8 cellular contexts compared by ENCODE assay signal in the genomic region with DNA sequence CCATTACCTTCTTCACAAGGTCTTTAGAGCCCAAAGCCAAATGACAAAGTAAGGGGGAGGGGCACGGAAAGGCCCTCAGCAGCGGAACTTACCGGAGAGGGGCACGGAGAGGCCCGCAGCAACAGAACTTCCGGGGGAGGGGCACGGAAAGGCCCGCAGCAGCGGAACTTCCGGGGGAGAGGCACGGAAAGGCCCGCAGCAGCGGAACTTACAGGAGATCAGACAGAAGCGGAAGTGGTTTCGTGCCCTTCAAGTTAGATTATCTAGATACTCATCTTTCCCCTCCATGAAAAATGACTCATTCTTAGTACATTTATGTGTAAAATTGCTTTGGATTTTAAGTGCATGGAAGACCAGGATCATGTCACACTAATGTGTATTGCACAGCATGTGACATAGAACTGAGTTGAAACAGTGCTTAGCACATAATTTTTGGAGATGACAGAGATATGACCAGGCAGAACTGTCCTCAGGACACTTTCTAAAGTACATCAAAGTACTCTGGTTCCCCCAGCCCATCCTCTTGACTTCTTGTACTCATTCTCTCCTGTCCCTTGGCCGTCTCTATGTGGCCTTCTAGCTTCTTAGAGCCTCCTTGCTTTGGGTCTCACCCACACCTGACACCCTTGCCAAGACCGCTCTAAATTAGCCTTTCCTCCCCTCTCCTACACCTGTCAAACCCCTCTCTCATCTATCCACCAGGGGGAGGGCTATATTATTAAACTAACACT. TPM values are rescaled to one million over a fixed set of nuclear protein-coding genes. Genes with fewer than 3 reads are reported as not detected.
A peak's percentile ranks its signal among the peaks of the same experiment; 100 is the strongest.
DNase-seq lines count a peak whose midpoint lies in the region; ATAC-seq, FAIRE-seq and TF ChIP-seq lines count a peak whose summit lies in the region.

No MANE protein-coding gene starts in this region.

- 29% methylated on average over 9 of the region's 17 CpGs for WGBS in K562 (ENCODE audit: insufficient coverage, low coverage, missing lambda C conversion rate)

- intact Hi-C loops in K562 (cut with micrococcal nuclease) = no loop called here

- DNase-seq in CD8-positive, alpha-beta memory T cell = peak; percentile 46 to 84 (median 67)
- DNase-seq in T-helper 9 cell (peak; percentile 56), K562 (ENCODE audit: extremely low read depth in 1 of 4, low spot score in 3 of 4) (peak; percentile 20 to 51 (median 23)), midbrain (lab: John Stamatoyannopoulos, UW) (no peak), NCI-H1048 (lab: John Stamatoyannopoulos, UW) (no peak)

- no peak for TF ChIP-seq RAD21 in K562 (CRISPR knock-in tag; conservative IDR thresholded peaks at IDR 0.05 in 1 of 2, IDR thresholded peaks at IDR 0.05 in 1 of 2)

- peak overlapping the region; percentile 56 for H3K4me3 ChIP-seq in CD8-positive, alpha-beta memory T cell (ENCODE audit: low read length)
- H3K4me3 ChIP-seq in K562 (peak overlapping the region; percentile 13; the same call in 1 of the 2 replicates), rectal smooth muscle tissue (ENCODE audit: low read length) (peak overlapping the region; percentile 48)

- H3K4me3 Mint-ChIP-seq in CD8-positive, alpha-beta memory T cell = peak overlapping the region; percentile 69 to 83 (median 82)

- H3K79me2 ChIP-seq in K562 (ENCODE audit: control insufficient read depth, insufficient read depth, low read length) = no peaks in the 10 kb centered on the region

- in situ Hi-C loops in K562 (cut with MboI) = no loop called here

- no peaks in the 10 kb centered on the region for H3K36me3 ChIP-seq in CD8-positive, alpha-beta memory T cell (ENCODE audit: insufficient read depth, low read length)
- H3K36me3 ChIP-seq in K562 (ENCODE audit: control insufficient read depth, insufficient read depth, low read length) = no peaks in the 10 kb centered on the region
- no peaks in the 10 kb centered on the region for H3K36me3 ChIP-seq in rectal smooth muscle tissue (ENCODE audit: control insufficient read depth, insufficient read depth, low read length)

- peak overlapping the region; percentile 60 for H3K4me2 ChIP-seq in K562 (ENCODE audit: insufficient read depth, low read length)

- peaks cover 8 to 20% (median 9%) of the 10 kb centered on the region in 5 donors for H3K9me3 Mint-ChIP-seq in CD8-positive, alpha-beta memory T cell

- peaks cover 6 to 7% of the 10 kb centered on the region in 2 donors for H3K27me3 Mint-ChIP-seq in CD8-positive, alpha-beta memory T cell

- no peaks in the 10 kb centered on the region for H3K9me3 ChIP-seq in CD8-positive, alpha-beta memory T cell (ENCODE audit: low read length)
- H3K9me3 ChIP-seq in K562 (replicated peaks; ENCODE audit: control insufficient read depth, insufficient read depth, low read depth, low read length) = no peaks in the 10 kb centered on the region; the same call in 1 of the 2 replicates

- no peak for TF ChIP-seq POLR2A in K562 (conservative IDR thresholded peaks at IDR 0.05)

- no peak overlapping the region for H3K27ac ChIP-seq in CD8-positive, alpha-beta memory T cell (ENCODE audit: low read depth, low read length)
- H3K27ac ChIP-seq in K562 (ENCODE audit: extremely low read depth, low read depth, low read length) = no peak overlapping the region; the same call in 2 of the 3 replicates
- no peak overlapping the region for H3K27ac ChIP-seq in rectal smooth muscle tissue (ENCODE audit: low read depth, low read length)

- POLR2A ChIA-PET in CD8-positive, alpha-beta memory T cell (lab: Charles Lee) = no interaction called here
- POLR2A ChIA-PET in K562 (lab: Yijun Ruan, JAX) = no interaction called here

- FAIRE-seq in K562 (lab: Jason Lieb, UNC) = peak; percentile 78

- H3K27ac Mint-ChIP-seq in CD8-positive, alpha-beta memory T cell = peak overlapping the region; percentile 59 to 99 (median 88)

- peaks cover 19 to 25% (median 25%) of the 10 kb centered on the region in 3 donors for H3K4me1 Mint-ChIP-seq in CD8-positive, alpha-beta memory T cell

- H4K20me1 ChIP-seq in K562 (replicated peaks; ENCODE audit: control insufficient read depth, insufficient read depth, low read length) = no peaks in the 10 kb centered on the region

- TF ChIP-seq EP300 in K562 (IDR thresholded peaks at IDR 0.05; ENCODE audit: low read length) = no peak

- ATAC-seq in GM19455 (IDR thresholded peaks at IDR 0.05; ENCODE audit: unreplicated experiment) = peak; percentile 64
- ATAC-seq in HG03521 (IDR thresholded peaks at IDR 0.05; ENCODE audit: unreplicated experiment) = peak; percentile 76
- peak; percentile 83 for ATAC-seq in K562

- CTCF ChIA-PET in CD8-positive, alpha-beta memory T cell (lab: Charles Lee) = interaction anchor here (0.8 to 1.0 kb wide), 3 partner anchors 22 to 301 kb away, joined by 3 to 4 read pairs (median 3); partner anchors contain the start of gene PSPC1
- CTCF ChIA-PET in K562 (lab: Yijun Ruan, JAX; ENCODE audit: low intra/inter-chr PET ratio) = no interaction called here

- peak overlapping the region; percentile 92 for H2AFZ ChIP-seq in K562 (ENCODE audit: low read depth, low read length)

- BruUV-seq in K562 (replicated peaks; lab: Mats Ljungman, UMichigan) = no TSS peak

- H3K27me3 ChIP-seq in CD8-positive, alpha-beta memory T cell (ENCODE audit: insufficient read depth, low read length, poor library complexity, severe bottlenecking) = no peaks in the 10 kb centered on the region
- H3K27me3 ChIP-seq in K562 (ENCODE audit: control insufficient read depth in 2 of 2, insufficient read depth in 2 of 2, low read length in 2 of 2) = no peaks in the 10 kb centered on the region
- H3K27me3 ChIP-seq in rectal smooth muscle tissue (ENCODE audit: control insufficient read depth, insufficient read depth, low read length) = no peaks in the 10 kb centered on the region

- H3K9me1 ChIP-seq in K562 (ENCODE audit: control insufficient read depth, insufficient read depth, low read length) = no peaks in the 10 kb centered on the region

- no peak; a peak in 1 of 6 replicates for TF ChIP-seq CTCF in K562 (IDR thresholded peaks at IDR 0.05 in 2 of 3, conservative IDR thresholded peaks at IDR 0.05 in 1 of 3; ENCODE audit: insufficient read depth in 2 of 3, low read depth in 1 of 3, low read length in 3 of 3)

- H3K9ac ChIP-seq in K562 (ENCODE audit: insufficient read depth in 1 of 2, low read depth in 2 of 2, low read length in 2 of 2) (no peak overlapping the region), rectal smooth muscle tissue (ENCODE audit: low read length) (no peak overlapping the region)

- peaks cover 0 to 23% (median 0%) of the 10 kb centered on the region in 3 donors for H3K36me3 Mint-ChIP-seq in CD8-positive, alpha-beta memory T cell

- peaks cover 21% of the 10 kb centered on the region for H3K4me1 ChIP-seq in CD8-positive, alpha-beta memory T cell (ENCODE audit: insufficient read depth, low read length)
- peaks cover 3 to 4% of the 10 kb centered on the region in 2 experiments; a peak in 3 of 5 replicates for H3K4me1 ChIP-seq in K562 (replicated peaks in 1 of 2; ENCODE audit: control insufficient read depth in 2 of 2, insufficient read depth in 2 of 2, low read length in 2 of 2)
- H3K4me1 ChIP-seq in rectal smooth muscle tissue (ENCODE audit: control insufficient read depth, insufficient read depth, low read length) = no peaks in the 10 kb centered on the region

TF ChIP-seq in K562, 482 proteins besides CTCF, POLR2A, EP300 and RAD21 (continues in another document):
- TF ChIP-seq FOSL1 (tag; conservative IDR thresholded peaks at IDR 0.05) (peak; percentile 87), SIN3B (IDR thresholded peaks at IDR 0.05; ENCODE audit: low read depth) (no peak)

RNA-seq across cellular contexts. Expression of gene TPTE2, which starts 25.7 kb away (rescaled TPM):
- not detected for total RNA-seq in CD8-positive, alpha-beta memory T cell
- polyA plus RNA-seq in CD8-positive, alpha-beta memory T cell = not detected
- total RNA-seq in K562 (2011; cell fraction: chromatin; rRNA removed; ENCODE audit: low replicate concordance) = not detected in 2 replicates
- not detected in 2 replicates for total RNA-seq in K562 (2011; cell fraction: nucleolus; rRNA removed)
- not detected in 2 replicates for total RNA-seq in K562 (2011; cell fraction: nucleoplasm; rRNA removed)
- not detected in 2 replicates for total RNA-seq in K562 (2014; rRNA removed)
- not detected in 2 replicates for total RNA-seq in K562 (2014; rRNA removed; fragmentation: Illumina TruSeq; extraction: Trizol)
- not detected in 2 replicates for total RNA-seq in K562 (2015; rRNA removed; fragmentation: Illumina TruSeq; extraction: Trizol)
- total RNA-seq in K562 (2021) = not detected in 2 replicates
- not detected in 2 replicates for polyA plus RNA-seq in K562 (2011; rRNA removed)
- not detected in 2 replicates for polyA plus RNA-seq in K562 (2011; cell fraction: cytosol; rRNA removed)
- polyA plus RNA-seq in K562 (2011; cell fraction: nucleus; rRNA removed) = not detected in 2 replicates
- polyA plus RNA-seq in K562 (2012) = not detected in 2 replicates
- not detected in 2 replicates for polyA plus RNA-seq in K562 (2014; fragmentation: Illumina TruSeq; extraction: Trizol)
- polyA plus RNA-seq in K562 (2014; fragmentation: Nextera tagmentation; extraction: Ambion mirVana) = not detected
- not detected in 2 replicates for polyA plus RNA-seq in K562 (2014; rRNA removed)
- polyA minus RNA-seq in K562 (2011; rRNA and poly(A)+ RNA removed) = not detected in 2 replicates
- polyA minus RNA-seq in K562 (2011; cell fraction: cytosol; rRNA and poly(A)+ RNA removed) = not detected in 2 replicates
- polyA minus RNA-seq in K562 (2011; cell fraction: nucleus; rRNA and poly(A)+ RNA removed) = not detected in 2 replicates

RNA-seq across cellular contexts. Expression of gene MPHOSPH8, which starts 46.4 kb away (rescaled TPM):
- 10 to 100 TPM; 40.8 to 41.0 TPM for total RNA-seq in CD8-positive, alpha-beta memory T cell
- polyA plus RNA-seq in CD8-positive, alpha-beta memory T cell = 22.4 TPM
- 13.2 and 43.1 TPM in 2 replicates for total RNA-seq in K562 (2011; cell fraction: chromatin; rRNA removed; ENCODE audit: low replicate concordance)
- total RNA-seq in K562 (2011; cell fraction: nucleolus; rRNA removed) = 5.7 and 9.9 TPM in 2 replicates
- 15.8 and 23.3 TPM in 2 replicates for total RNA-seq in K562 (2011; cell fraction: nucleoplasm; rRNA removed)
- 14.0 and 18.3 TPM in 2 replicates for total RNA-seq in K562 (2014; rRNA removed)
- 17.8 and 18.7 TPM in 2 replicates for total RNA-seq in K562 (2014; rRNA removed; fragmentation: Illumina TruSeq; extraction: Trizol)
- total RNA-seq in K562 (2015; rRNA removed; fragmentation: Illumina TruSeq; extraction: Trizol) = 17.8 and 21.9 TPM in 2 replicates
- total RNA-seq in K562 (2021) = 14.2 and 15.9 TPM in 2 replicates
- polyA plus RNA-seq in K562 (2011; rRNA removed) = 15.6 and 16.6 TPM in 2 replicates
- polyA plus RNA-seq in K562 (2011; cell fraction: cytosol; rRNA removed) = 6.6 and 13.6 TPM in 2 replicates
- polyA plus RNA-seq in K562 (2011; cell fraction: nucleus; rRNA removed) = 29.9 and 30.0 TPM in 2 replicates
- polyA plus RNA-seq in K562 (2012) = 18.1 and 24.6 TPM in 2 replicates
- polyA plus RNA-seq in K562 (2014; fragmentation: Illumina TruSeq; extraction: Trizol) = 21.3 and 24.8 TPM in 2 replicates
- polyA plus RNA-seq in K562 (2014; fragmentation: Nextera tagmentation; extraction: Ambion mirVana) = 10 to 100 TPM; 10.3 to 15.6 TPM
- 21.1 and 23.5 TPM in 2 replicates for polyA plus RNA-seq in K562 (2014; rRNA removed)
- polyA minus RNA-seq in K562 (2011; rRNA and poly(A)+ RNA removed) = 11.5 and 12.2 TPM in 2 replicates
- polyA minus RNA-seq in K562 (2011; cell fraction: cytosol; rRNA and poly(A)+ RNA removed) = 4.5 and 7.6 TPM in 2 replicates
- 6.7 and 13.0 TPM in 2 replicates for polyA minus RNA-seq in K562 (2011; cell fraction: nucleus; rRNA and poly(A)+ RNA removed)

Comparison
In these comparisons a context has a peak if more than half of its experiments do, and no peak if none do; other contexts are left out.
1. DNase-seq: peak in CD8-positive, alpha-beta memory T cell (5 of 5), T-helper 9 cell (single experiment) and K562 (4 of 4); none in midbrain (single experiment) and NCI-H1048 (single experiment).
2. Peak in every context shown above with its lines, with median percentiles within 50 percentile points of each other: H3K4me3 ChIP-seq and ATAC-seq.